27 cellular contexts compared by ENCODE assay signal in genomic region chr12:108177131-108177530, GRCh38.
"Had no signal": no experiment of that assay in that cellular context is flagged by ENCODE, and none has a peak within 500 bp of the region (broad histone marks: within the 10 kb centered on the region; RNA-seq: fewer than 3 reads in every experiment).

No MANE protein-coding gene starts in this region.

- H3K36me3 ChIP-seq: stomach, suprapubic skin, thoracic aorta, tibial artery, tibial nerve, transverse colon, upper lobe of left lung, upper lobe of right lung, uterus, vagina had no signal

- H3K4me1 ChIP-seq: suprapubic skin, testis, tibial artery, tibial nerve, transverse colon, upper lobe of left lung, upper lobe of right lung, vagina had no signal

- DNase-seq: stimulated activated CD4-positive, alpha-beta T cell treated with anti-CD3 and anti-CD28 coated beads, Interleukin-1b, Interleukin-23, amount 100 ng/mL, for 48 hours; stimulated activated CD4-positive, alpha-beta T cell treated with anti-CD3 and anti-CD28 coated beads, Interleukin-2, amount 100 ng/mL, for 24 hours; stimulated activated CD4-positive, alpha-beta T cell treated with anti-CD3 and anti-CD28 coated beads, Interleukin-2, amount 100 ng/mL, for 48 hours; stimulated activated CD4-positive, alpha-beta T cell treated with anti-CD3 and anti-CD28 coated beads, Interleukin-4, amount 100 ng/mL, for 1 hour; stimulated activated CD4-positive, alpha-beta T cell treated with anti-CD3 and anti-CD28 coated beads, Interleukin-4, amount 100 ng/mL, for 24 hours; stimulated activated CD4-positive, alpha-beta T cell treated with anti-CD3 and anti-CD28 coated beads, Interleukin-4, amount 100 ng/mL, for 4 hours; stimulated activated CD8-positive, alpha-beta memory T cell treated with anti-CD3 and anti-CD28 coated beads, Interleukin-4, amount 100 ng/mL, for 48 hours; stimulated activated naive B cell treated with anti-CD40 and anti-IgM and Interleukin-4, amounts not matched to agents 10 μg/mL and 1 μg/mL and 100 μg/mL, for 72 hours; stimulated activated naive CD4-positive, alpha-beta T cell; stimulated activated naive CD4-positive, alpha-beta T cell treated with Interleukin-2 at 50 U/mL for 16 hours; stimulated activated naive CD8-positive, alpha-beta T cell treated with anti-CD3 and anti-CD28 coated beads, Interleukin-15, amount 100 ng/mL, for 72 hours; stimulated activated naive CD8-positive, alpha-beta T cell treated with anti-CD3 and anti-CD28 coated beads, Interleukin-15, Interleukin-2, amounts not matched to agents 100 U/mL and 50 U/mL, for 24 hours; stomach; testis; tibial artery; transverse colon; trophoblast cell; upper lobe of left lung; upper lobe of right lung; uterus had no signal

- H3K27ac ChIP-seq: stomach, suprapubic skin, testis, thoracic aorta, tibial artery, tibial nerve, transverse colon, upper lobe of left lung, upper lobe of right lung, uterus, vagina had no signal

- H3K4me3 ChIP-seq: stomach, suprapubic skin, testis, thoracic aorta, tibial artery, tibial nerve, transverse colon, upper lobe of left lung, upper lobe of right lung, uterus, vagina had no signal

- ATAC-seq: stimulated activated effector memory CD8-positive, alpha-beta T cell treated with anti-CD3 and anti-CD28 coated beads, Interleukin-12 subunit alpha, Interleukin-12 subunit beta, amount 100 ng/mL, for 72 hours; stimulated activated memory B cell treated with anti-CD40 and anti-IgM and Interleukin-4, amounts not matched to agents 10 μg/mL and 1 μg/mL and 100 μg/mL, for 72 hours; stimulated activated naive B cell treated with anti-CD40 and anti-IgM and Interleukin-4, amounts not matched to agents 10 μg/mL and 1 μg/mL and 100 μg/mL, for 72 hours; stimulated activated naive CD8-positive, alpha-beta T cell treated with anti-CD3 and anti-CD28 coated beads, Interleukin-15, amount 100 ng/mL, for 72 hours; stimulated activated naive CD8-positive, alpha-beta T cell treated with anti-CD3 and anti-CD28 coated beads, Interleukin-15, Interleukin-2, amounts not matched to agents 100 U/mL and 50 U/mL, for 24 hours; upper lobe of right lung had no signal

- H3K9me3 ChIP-seq: suprapubic skin, testis, thoracic aorta, tibial artery, transverse colon, upper lobe of left lung, upper lobe of right lung, uterus, vagina had no signal

- H3K27me3 ChIP-seq: stomach, suprapubic skin, testis, tibial artery, tibial nerve, transverse colon, upper lobe of left lung, upper lobe of right lung, uterus, vagina had no signal

- FAIRE-seq: urothelium cell line had no signal
